ENCODE assay signal across 9 cellular contexts in the genomic region with DNA sequence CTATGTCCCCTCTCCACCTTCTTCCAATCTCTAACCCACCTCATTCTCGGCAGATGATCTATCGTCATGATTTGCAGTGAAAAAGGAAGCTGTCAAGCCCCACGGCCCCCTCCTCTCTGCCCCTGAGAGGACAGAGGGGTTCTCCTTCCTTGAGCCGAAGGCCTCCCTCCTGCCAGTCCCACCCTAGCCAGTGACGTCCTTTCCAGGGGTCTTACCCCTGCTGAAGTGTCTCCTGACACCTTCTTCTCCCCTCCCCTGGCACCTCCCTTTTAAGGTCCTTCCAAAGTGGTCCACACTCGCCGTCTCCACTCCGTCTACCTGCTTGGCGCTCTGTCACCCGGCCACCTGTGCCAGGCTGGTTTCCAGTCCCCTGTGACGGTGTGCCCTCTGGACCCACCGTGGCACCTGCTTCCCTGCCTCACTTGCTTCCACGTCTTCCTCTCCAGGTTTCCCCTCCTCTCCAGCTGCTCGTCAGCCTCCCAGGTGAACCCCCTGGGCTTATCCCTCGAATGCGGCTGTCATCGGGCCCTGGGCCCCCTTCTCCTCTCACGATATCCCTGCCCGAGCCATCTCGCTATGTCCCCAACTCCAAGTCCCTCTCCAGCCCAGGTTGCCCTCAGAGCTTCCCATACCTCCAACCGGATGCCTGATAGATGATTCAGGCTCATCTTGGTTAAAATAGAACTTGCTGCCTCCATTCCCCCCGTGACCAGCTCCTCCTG. TPM values are rescaled to one million over a fixed set of nuclear protein-coding genes. Genes with fewer than 3 reads are reported as not detected.
DNase-seq lines count a peak whose midpoint lies in the region; ATAC-seq and TF ChIP-seq lines count a peak whose summit lies in the region.
"Had no signal": no experiment of that assay in that cellular context is flagged by ENCODE, and none has a peak within 500 bp of the region (broad histone marks: within the 10 kb centered on the region; RNA-seq: fewer than 3 reads in every experiment).

No MANE protein-coding gene starts in this region.

- H3K9ac ChIP-seq in mammary epithelial cell (ENCODE audit: insufficient read depth, low read length): no peak overlapping the region

- H2AFZ ChIP-seq in mammary epithelial cell (ENCODE audit: low read depth, low read length): no peak overlapping the region

- H3K4me3 Mint-ChIP-seq in activated CD4-positive, alpha-beta T cell treated with anti-CD3 and anti-CD28 coated beads, Interleukin-2, amount 10 ng/mL, durations not matched to agents 24 days and 14 days: peak overlapping the region; percentile 84
- peak overlapping the region; percentile 75 to 80 for H3K4me3 Mint-ChIP-seq in stimulated activated naive CD8-positive, alpha-beta T cell treated with anti-CD3 and anti-CD28 coated beads, Interleukin-15, amount 100 ng/mL, for 72 hours

- H3K27ac Mint-ChIP-seq in activated CD4-positive, alpha-beta T cell treated with anti-CD3 and anti-CD28 coated beads, Interleukin-2, amount 10 ng/mL, durations not matched to agents 24 days and 14 days: peak overlapping the region; percentile 97
- peak overlapping the region; percentile 94 for H3K27ac Mint-ChIP-seq in stimulated activated naive CD8-positive, alpha-beta T cell treated with anti-CD3 and anti-CD28 coated beads, Interleukin-15, amount 100 ng/mL, for 72 hours

- CTCF ChIA-PET in mammary epithelial cell (lab: Charles Lee; ENCODE audit: low non-redundant PET): no interaction called here

- ATAC-seq in RWPE2 (ENCODE audit: low read depth) (no peak), GM19463 (IDR thresholded peaks at IDR 0.05; ENCODE audit: unreplicated experiment) (no peak)
- ATAC-seq in stimulated activated naive CD8-positive, alpha-beta T cell treated with anti-CD3 and anti-CD28 coated beads, Interleukin-15, amount 100 ng/mL, for 72 hours: no peak

- no peak for DNase-seq in activated CD4-positive, alpha-beta T cell treated with anti-CD3 and anti-CD28 coated beads, Interleukin-2, amount 10 ng/mL, durations not matched to agents 24 days and 14 days
- no peak for DNase-seq in activated CD4-positive, alpha-beta T cell treated with anti-CD3 and anti-CD28 coated beads for 4 hours
- peak; percentile 46 for DNase-seq in RWPE2 (ENCODE audit: low spot score)
- peak; percentile 51 for DNase-seq in islet precursor cell
- no peak for DNase-seq in stimulated activated naive CD8-positive, alpha-beta T cell treated with anti-CD3 and anti-CD28 coated beads, Interleukin-15, amount 100 ng/mL, for 72 hours
- DNase-seq in mammary epithelial cell: no peak
- DNase-seq in DMS53 (lab: John Stamatoyannopoulos, UW): no peak
- DNase-seq: SIG-M5 had no signal

- no peaks in the 10 kb centered on the region for H3K9me3 Mint-ChIP-seq in activated CD4-positive, alpha-beta T cell treated with anti-CD3 and anti-CD28 coated beads, Interleukin-2, amount 10 ng/mL, durations not matched to agents 24 days and 14 days
- H3K9me3 Mint-ChIP-seq in stimulated activated naive CD8-positive, alpha-beta T cell treated with anti-CD3 and anti-CD28 coated beads, Interleukin-15, amount 100 ng/mL, for 72 hours: no peaks in the 10 kb centered on the region

- no peak overlapping the region for H3K4me3 ChIP-seq in RWPE2 (ENCODE audit: severe bottlenecking)
- no peak overlapping the region for H3K4me3 ChIP-seq in mammary epithelial cell (replicated peaks in 1 of 3; ENCODE audit: insufficient read depth in 1 of 3, low read depth in 2 of 3, low read length in 3 of 3)

- no peaks in the 10 kb centered on the region for H4K20me1 ChIP-seq in mammary epithelial cell (ENCODE audit: insufficient read depth, low read length)

- peaks cover 8% of the 10 kb centered on the region for H3K36me3 Mint-ChIP-seq in activated CD4-positive, alpha-beta T cell treated with anti-CD3 and anti-CD28 coated beads, Interleukin-2, amount 10 ng/mL, durations not matched to agents 24 days and 14 days (ENCODE audit: low read depth)

- in situ Hi-C loops in mammary epithelial cell (cut with MboI; ENCODE audit: low sequenced_read_pairs in 2 of 2): no loop called here

- H3K27me3 Mint-ChIP-seq in activated CD4-positive, alpha-beta T cell treated with anti-CD3 and anti-CD28 coated beads, Interleukin-2, amount 10 ng/mL, durations not matched to agents 24 days and 14 days: no peaks in the 10 kb centered on the region
- no peaks in the 10 kb centered on the region for H3K27me3 Mint-ChIP-seq in stimulated activated naive CD8-positive, alpha-beta T cell treated with anti-CD3 and anti-CD28 coated beads, Interleukin-15, amount 100 ng/mL, for 72 hours

- peaks cover 9% of the 10 kb centered on the region for H3K4me1 ChIP-seq in RWPE2 (ENCODE audit: insufficient read depth, poor library complexity, severe bottlenecking)
- peaks cover 5% of the 10 kb centered on the region for H3K4me1 ChIP-seq in mammary epithelial cell (ENCODE audit: insufficient read depth, low read length)

- no peaks in the 10 kb centered on the region for H3K9me3 ChIP-seq in RWPE2 (ENCODE audit: severe bottlenecking)
- H3K9me3 ChIP-seq in mammary epithelial cell (replicated peaks; ENCODE audit: insufficient read depth, low read length): no peaks in the 10 kb centered on the region

- H3K27ac ChIP-seq in RWPE2 (ENCODE audit: poor library complexity, severe bottlenecking) (no peak overlapping the region), mammary epithelial cell (ENCODE audit: insufficient read depth, low read depth, low read length) (no peak overlapping the region)

- H3K27me3 ChIP-seq in RWPE2 (ENCODE audit: insufficient read depth, poor library complexity, severe bottlenecking) (no peaks in the 10 kb centered on the region), mammary epithelial cell (ENCODE audit: insufficient read depth, low read length) (no peaks in the 10 kb centered on the region)

- intact Hi-C loops in activated CD4-positive, alpha-beta T cell treated with anti-CD3 and anti-CD28 coated beads, Interleukin-2, amount 10 ng/mL, durations not matched to agents 24 days and 14 days (cut with micrococcal nuclease): loop anchor here (1.0 to 10.0 kb wide), 4 partner anchors 8 to 916 kb away; partner anchors contain the start of genes PSME3IP1 and RSPRY1
- intact Hi-C loops in mammary epithelial cell (cut with micrococcal nuclease): no loop called here

- peaks cover 51% of the 10 kb centered on the region for H3K4me1 Mint-ChIP-seq in activated CD4-positive, alpha-beta T cell treated with anti-CD3 and anti-CD28 coated beads, Interleukin-2, amount 10 ng/mL, durations not matched to agents 24 days and 14 days
- peaks cover 64% of the 10 kb centered on the region for H3K4me1 Mint-ChIP-seq in stimulated activated naive CD8-positive, alpha-beta T cell treated with anti-CD3 and anti-CD28 coated beads, Interleukin-15, amount 100 ng/mL, for 72 hours

- no peak overlapping the region for H3K4me2 ChIP-seq in mammary epithelial cell (ENCODE audit: insufficient read depth, low read depth, low read length)

- no TSS peak for BruUV-seq in mammary epithelial cell (replicated peaks; lab: Mats Ljungman, UMichigan)

- dilution Hi-C loops in mammary epithelial cell (cut with HindIII; ENCODE audit: low sequenced_read_pairs): no loop called here

- no peaks in the 10 kb centered on the region for H3K79me2 ChIP-seq in mammary epithelial cell (ENCODE audit: insufficient read depth, low read length)

- no peak for TF ChIP-seq CTCF in RWPE2 (IDR thresholded peaks at IDR 0.05; ENCODE audit: poor library complexity, severe bottlenecking)
- no peak for TF ChIP-seq CTCF in mammary epithelial cell (conservative IDR thresholded peaks at IDR 0.05 in 1 of 2, IDR thresholded peaks at IDR 0.05 in 1 of 2; ENCODE audit: extremely low read depth in 1 of 2, insufficient read depth in 1 of 2, low read depth in 1 of 2, low read length in 2 of 2)

- 95% methylated on average over 21 of the region's 22 CpGs for WGBS in mammary epithelial cell (ENCODE audit: low coverage, missing lambda C conversion rate)

- H3K36me3 ChIP-seq in RWPE2 (ENCODE audit: low read depth) (no peaks in the 10 kb centered on the region), mammary epithelial cell (ENCODE audit: insufficient read depth, low read length) (no peaks in the 10 kb centered on the region)

RNA-seq across cellular contexts. Expression of gene CCDC102A, which starts 5.7 kb away (rescaled TPM):
- 6.0 and 6.7 TPM in 2 replicates for total RNA-seq in activated CD4-positive, alpha-beta T cell treated with anti-CD3 and anti-CD28 coated beads, Interleukin-2, amount 10 ng/mL, durations not matched to agents 24 days and 14 days
- 1 to 10 TPM; 4.4 to 6.8 TPM for total RNA-seq in mammary epithelial cell
- polyA plus RNA-seq in mammary epithelial cell: 4.2 TPM
- polyA minus RNA-seq in mammary epithelial cell: 15.3 TPM

RNA-seq across cellular contexts. Expression of gene ADGRG5, which starts 11.8 kb away (rescaled TPM):
- total RNA-seq in activated CD4-positive, alpha-beta T cell treated with anti-CD3 and anti-CD28 coated beads, Interleukin-2, amount 10 ng/mL, durations not matched to agents 24 days and 14 days: 5.4 and 6.1 TPM in 2 replicates
- total RNA-seq in mammary epithelial cell: not detected
- polyA plus RNA-seq in mammary epithelial cell: not detected
- polyA minus RNA-seq in mammary epithelial cell: not detected

RNA-seq across cellular contexts. Expression of gene DOK4, which starts 44.4 kb away (rescaled TPM):
- 4.2 and 4.3 TPM in 2 replicates for total RNA-seq in activated CD4-positive, alpha-beta T cell treated with anti-CD3 and anti-CD28 coated beads, Interleukin-2, amount 10 ng/mL, durations not matched to agents 24 days and 14 days
- total RNA-seq in mammary epithelial cell: 10 to 100 TPM; 14.8 to 20.0 TPM
- polyA plus RNA-seq in mammary epithelial cell: 13.9 TPM
- polyA minus RNA-seq in mammary epithelial cell: 34.1 TPM

Comparison
In these comparisons a context has a peak if more than half of its experiments do, and no peak if none do; other contexts are left out.
1. DNase-seq: peak in RWPE2 (single experiment) and islet precursor cell (single experiment); none in activated CD4-positive, alpha-beta T cell treated with anti-CD3 and anti-CD28 coated beads, Interleukin-2, amount 10 ng/mL, durations not matched to agents 24 days and 14 days (single experiment), activated CD4-positive, alpha-beta T cell treated with anti-CD3 and anti-CD28 coated beads for 4 hours (0 of 2), stimulated activated naive CD8-positive, alpha-beta T cell treated with anti-CD3 and anti-CD28 coated beads, Interleukin-15, amount 100 ng/mL, for 72 hours (0 of 2), mammary epithelial cell (single experiment) and DMS53 (single experiment).